ENCODE assay signal across 8 cellular contexts in the genomic region with DNA sequence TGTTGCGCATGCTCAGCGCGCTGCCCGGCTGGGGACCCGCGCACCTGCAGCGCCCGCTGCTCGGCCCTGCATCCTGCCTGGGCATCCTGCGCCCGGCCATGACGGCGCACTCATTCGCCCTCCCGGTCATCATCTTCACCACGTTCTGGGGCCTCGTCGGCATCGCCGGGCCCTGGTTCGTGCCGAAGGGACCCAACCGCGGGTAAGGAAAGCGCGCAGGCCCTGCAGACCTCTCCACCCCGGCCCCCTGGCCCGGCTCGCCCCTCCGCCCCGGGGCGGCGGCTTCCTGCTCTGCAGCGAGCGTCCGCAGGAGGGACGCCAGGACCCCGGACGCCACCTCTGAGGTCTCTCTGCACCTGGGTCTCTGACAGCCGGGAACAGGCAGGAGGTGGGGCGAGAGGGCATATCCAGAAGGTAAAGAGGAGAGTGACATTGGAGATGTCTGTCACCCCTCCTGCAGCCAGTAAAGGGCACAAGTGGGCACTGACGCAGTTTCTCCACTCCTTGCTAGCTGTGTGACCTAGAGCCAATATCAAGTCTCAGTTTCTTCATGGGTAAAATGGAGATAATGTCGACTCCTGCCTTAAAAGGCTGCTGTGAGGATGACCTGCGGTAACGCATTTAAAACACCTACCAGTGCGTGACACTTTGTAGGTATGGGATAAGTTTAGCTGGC. TPM values are rescaled to one million over a fixed set of nuclear protein-coding genes. Genes with fewer than 3 reads are reported as not detected.
DNase-seq lines count a peak whose midpoint lies in the region; ATAC-seq, FAIRE-seq and TF ChIP-seq lines count a peak whose summit lies in the region.

Gene ATP6V0E2 (plus strand): TSS at position 2 of the 676 bp plus-strand sequence. CDS start 97 bp downstream, at position 99.

- H3K9ac ChIP-seq in astrocyte (ENCODE audit: low read length), result peak within 1 kb of the TSS; percentile 87

- H3K27me3 ChIP-seq in HL-60 (ENCODE audit: insufficient read depth, poor library complexity, severe bottlenecking) (peaks cover 10% of the 10 kb centered on the region), astrocyte (ENCODE audit: insufficient read depth, low read length) (no peaks in the 10 kb centered on the region), kidney epithelial cell (ENCODE audit: control insufficient read depth, insufficient read depth, low read length) (no peaks in the 10 kb centered on the region)

- no peaks in the 10 kb centered on the region for H3K79me2 ChIP-seq in astrocyte (ENCODE audit: insufficient read depth, low read length)

- H3K4me3 ChIP-seq in HL-60 (replicated peaks; ENCODE audit: insufficient read depth, low read length) (peak within 1 kb of the TSS; percentile 76), astrocyte (ENCODE audit: insufficient read depth, low read depth, low read length) (peak within 1 kb of the TSS; percentile 77), kidney epithelial cell (ENCODE audit: low read depth, low read length) (peak within 1 kb of the TSS; percentile 66)

- H3K4me2 ChIP-seq in astrocyte (ENCODE audit: low read length), result peak within 1 kb of the TSS; percentile 98

- TF ChIP-seq CTCF in CD14-positive monocyte (IDR thresholded peaks at IDR 0.05) (no peak), HL-60 (IDR thresholded peaks at IDR 0.05; ENCODE audit: insufficient read depth, low read length) (no peak), astrocyte (IDR thresholded peaks at IDR 0.05; ENCODE audit: insufficient read depth, low read depth, low read length) (no peak), kidney epithelial cell (IDR thresholded peaks at IDR 0.05; ENCODE audit: insufficient read depth, low read length, poor library complexity, severe bottlenecking) (no peak)

- intact Hi-C loops in CD14-positive monocyte (cut with micrococcal nuclease), result loop anchor here in 1 of 2 donors (5.0 kb wide), 1 partner anchor 37 kb away; the partner anchor contains the start of gene ZNF862

- H3K27ac ChIP-seq in HL-60 (replicated peaks) (no peak within 1 kb of the TSS), astrocyte (ENCODE audit: low read depth, low read length) (peak within 1 kb of the TSS; percentile 58), substantia nigra (ENCODE audit: low read depth, low read length, poor library complexity, severe bottlenecking) (peak within 1 kb of the TSS; percentile 89)

- H3K27me3 Mint-ChIP-seq in CD14-positive monocyte (ENCODE audit: low read depth in 3 of 3) (peaks cover 3 to 11% (median 6%) of the 10 kb centered on the region in 3 donors), astrocyte (ENCODE audit: low read depth, unreplicated experiment) (peaks cover 2% of the 10 kb centered on the region)

- peak; percentile 26 for ATAC-seq in GM19372 (IDR thresholded peaks at IDR 0.05; ENCODE audit: low read depth, unreplicated experiment)

- H3K4me3 Mint-ChIP-seq in CD14-positive monocyte (peak within 1 kb of the TSS; percentile 82 to 90), astrocyte (ENCODE audit: unreplicated experiment) (peak within 1 kb of the TSS; percentile 89)

- no peak for FAIRE-seq in astrocyte (lab: Jason Lieb, UNC)

- H3K36me3 Mint-ChIP-seq in CD14-positive monocyte, result peaks cover 0 to 7% of the 10 kb centered on the region in 2 donors
- peaks cover 3% of the 10 kb centered on the region for H3K36me3 Mint-ChIP-seq in astrocyte (ENCODE audit: low read depth, unreplicated experiment)

- peak within 1 kb of the TSS; percentile 94 for H2AFZ ChIP-seq in astrocyte (ENCODE audit: low read depth, low read length)

- DNase-seq in CD14-positive monocyte (ENCODE audit: low spot score) (peak; percentile 36), HL-60 (ENCODE audit: low read depth in 1 of 2, low spot score in 1 of 2) (no peak), astrocyte (ENCODE audit: low read depth) (no peak), kidney epithelial cell (ENCODE audit: low read depth) (no peak), substantia nigra (lab: John Stamatoyannopoulos, UW) (no peak), glomerular visceral epithelial cell (ENCODE audit: extremely low spot score) (no peak)
- DNase-seq in central memory CD4-positive, alpha-beta T cell, result no peak

- H4K20me1 ChIP-seq in astrocyte (ENCODE audit: insufficient read depth, low read length), result no peaks in the 10 kb centered on the region

- H3K27ac Mint-ChIP-seq in CD14-positive monocyte, result peak within 1 kb of the TSS in 6 of 7 donors; percentile 61 to 84 (median 76)
- H3K27ac Mint-ChIP-seq in astrocyte (ENCODE audit: unreplicated experiment), result peak within 1 kb of the TSS; percentile 66

- H3K9me3 Mint-ChIP-seq in CD14-positive monocyte (no peaks in the 10 kb centered on the region), astrocyte (ENCODE audit: unreplicated experiment) (no peaks in the 10 kb centered on the region)

- H3K4me1 Mint-ChIP-seq in CD14-positive monocyte (peaks cover 27% of the 10 kb centered on the region), astrocyte (ENCODE audit: low read depth, unreplicated experiment) (peaks cover 5% of the 10 kb centered on the region)

- H3K9me3 ChIP-seq in astrocyte (ENCODE audit: insufficient read depth, low read depth, low read length), result no peaks in the 10 kb centered on the region

- no peaks in the 10 kb centered on the region for H3K36me3 ChIP-seq in astrocyte (ENCODE audit: insufficient read depth, low read length)
- no peaks in the 10 kb centered on the region for H3K36me3 ChIP-seq in kidney epithelial cell (ENCODE audit: control insufficient read depth, insufficient read depth, low read length)

- H3K4me1 ChIP-seq in astrocyte (ENCODE audit: insufficient read depth, low read length), result peaks cover 10% of the 10 kb centered on the region

RNA-seq across cellular contexts. Expression of gene ATP6V0E2, which starts in this region (rescaled TPM):
- 10 to 100 TPM in 1 of 2 donors, 1 to 10 TPM in 1; 8.2 to 13.3 TPM for polyA plus RNA-seq in CD14-positive monocyte
- 14.2 and 16.0 TPM in 2 replicates for total RNA-seq in astrocyte
- 40.8 and 55.7 TPM in 2 replicates for total RNA-seq in kidney epithelial cell
